In the genomic region with DNA sequence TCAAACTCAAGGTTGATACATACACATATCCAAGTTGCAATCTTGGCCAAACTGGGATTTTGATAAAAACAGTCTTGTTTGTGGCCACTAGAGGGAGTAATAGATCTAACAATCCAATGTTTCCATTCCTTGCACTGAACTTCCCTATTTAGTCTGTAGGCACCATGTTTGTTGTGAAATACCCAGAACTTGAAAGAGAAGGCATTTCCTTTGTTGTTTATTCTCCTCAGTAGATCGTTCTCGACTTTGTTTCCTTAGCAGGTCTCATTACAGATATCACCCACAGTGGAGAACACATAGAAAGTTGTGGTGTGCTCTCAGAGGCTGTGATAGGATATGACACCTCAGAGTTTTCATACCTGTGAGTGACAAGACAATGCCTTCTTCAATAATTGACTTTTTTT, we compare ENCODE assay signal across 8 cellular contexts.
DNase-seq lines count a peak whose midpoint lies in the region; ATAC-seq, FAIRE-seq and TF ChIP-seq lines count a peak whose summit lies in the region.

No MANE protein-coding gene starts in this region.

- H3K4me1 Mint-ChIP-seq in stimulated activated naive B cell treated with anti-CD40 and anti-IgM and Interleukin-4, amounts not matched to agents 10 μg/mL and 1 μg/mL and 100 μg/mL, for 72 hours = peaks cover 16 to 36% of the 10 kb centered on the region in 2 donors

- peak; percentile 64 for TF ChIP-seq CTCF in bronchial epithelial cell (IDR thresholded peaks at IDR 0.05; ENCODE audit: insufficient read depth, low read length, severe bottlenecking)

- no peak for FAIRE-seq in bronchial epithelial cell (lab: Jason Lieb, UNC)
- peak; percentile 100 for FAIRE-seq in islet of Langerhans (lab: Jason Lieb, UNC)

- H3K27ac Mint-ChIP-seq in stimulated activated naive B cell treated with anti-CD40 and anti-IgM and Interleukin-4, amounts not matched to agents 10 μg/mL and 1 μg/mL and 100 μg/mL, for 72 hours = peak overlapping the region; percentile 70

- H3K4me3 Mint-ChIP-seq in stimulated activated naive B cell treated with anti-CD40 and anti-IgM and Interleukin-4, amounts not matched to agents 10 μg/mL and 1 μg/mL and 100 μg/mL, for 72 hours = peak overlapping the region; percentile 29 to 49

- no peaks in the 10 kb centered on the region for H3K27me3 ChIP-seq in bronchial epithelial cell (ENCODE audit: control insufficient read depth, insufficient read depth, low read length)

- no peak overlapping the region for H3K4me3 ChIP-seq in bronchial epithelial cell (ENCODE audit: low read depth, low read length)

- ATAC-seq in GM19397 (IDR thresholded peaks at IDR 0.05; ENCODE audit: unreplicated experiment) = peak; percentile 54
- peak; percentile 56 to 57 for ATAC-seq in stimulated activated naive B cell treated with anti-CD40 and anti-IgM and Interleukin-4, amounts not matched to agents 10 μg/mL and 1 μg/mL and 100 μg/mL, for 72 hours (replicated peaks)

- H3K27me3 Mint-ChIP-seq in stimulated activated naive B cell treated with anti-CD40 and anti-IgM and Interleukin-4, amounts not matched to agents 10 μg/mL and 1 μg/mL and 100 μg/mL, for 72 hours = no peaks in the 10 kb centered on the region

- peaks cover 4 to 6% of the 10 kb centered on the region in 2 donors for H3K36me3 Mint-ChIP-seq in stimulated activated naive B cell treated with anti-CD40 and anti-IgM and Interleukin-4, amounts not matched to agents 10 μg/mL and 1 μg/mL and 100 μg/mL, for 72 hours

- H3K36me3 ChIP-seq in bronchial epithelial cell (ENCODE audit: control insufficient read depth, insufficient read depth, low read length) = peaks cover 1% of the 10 kb centered on the region

- no peaks in the 10 kb centered on the region for H3K9me3 Mint-ChIP-seq in stimulated activated naive B cell treated with anti-CD40 and anti-IgM and Interleukin-4, amounts not matched to agents 10 μg/mL and 1 μg/mL and 100 μg/mL, for 72 hours

- DNase-seq in DMS 273 (lab: John Stamatoyannopoulos, UW; ENCODE audit: unreplicated experiment) = peak; percentile 74
- DNase-seq in HuH-7.5 (ENCODE audit: low spot score) = peak; percentile 36
- DNase-seq in OCI-M2 (lab: John Stamatoyannopoulos, UW; ENCODE audit: unreplicated experiment) = peak; percentile 41
- DNase-seq in bronchial epithelial cell (ENCODE audit: low read depth) = peak; percentile 78
- DNase-seq in stimulated activated naive B cell treated with anti-CD40 and anti-IgM and Interleukin-4, amounts not matched to agents 10 μg/mL and 1 μg/mL and 100 μg/mL, for 72 hours = no peak
- no peak for DNase-seq in GM19238 (ENCODE audit: insufficient read length, low spot score)

Comparison
In these comparisons a context has a peak if more than half of its experiments do, and no peak if none do; other contexts are left out.
1. DNase-seq: peak in DMS 273 (single experiment), HuH-7.5 (single experiment), OCI-M2 (single experiment) and bronchial epithelial cell (single experiment); none in stimulated activated naive B cell treated with anti-CD40 and anti-IgM and Interleukin-4, amounts not matched to agents 10 μg/mL and 1 μg/mL and 100 μg/mL, for 72 hours (single experiment) and GM19238 (single experiment).